ENCODE assay signal across 16 cellular contexts in the genomic region with DNA sequence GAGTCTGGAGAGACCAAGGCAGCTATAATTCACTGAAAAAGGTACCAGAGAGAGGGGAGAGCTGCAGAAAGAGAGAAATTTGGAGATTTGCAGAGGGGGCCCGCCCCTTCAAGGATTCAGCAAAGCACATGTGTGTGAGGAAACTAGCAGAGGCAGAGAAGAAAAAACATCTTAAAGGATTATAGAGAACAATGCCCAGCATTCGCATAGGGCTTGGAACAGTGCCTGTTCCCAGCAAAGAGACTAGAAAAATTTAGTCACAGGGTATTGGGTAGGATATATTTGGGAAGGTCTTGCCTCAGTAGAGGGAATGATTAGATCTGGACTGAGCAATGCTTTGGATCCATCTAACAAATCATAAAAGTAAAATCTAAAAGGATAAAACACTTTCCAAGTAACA. TPM values are rescaled to one million over a fixed set of nuclear protein-coding genes. Genes with fewer than 3 reads are reported as not detected.
DNase-seq lines count a peak whose midpoint lies in the region; ATAC-seq and TF ChIP-seq lines count a peak whose summit lies in the region.
"Had no signal": no experiment of that assay in that cellular context is flagged by ENCODE, and none has a peak within 500 bp of the region (broad histone marks: within the 10 kb centered on the region; RNA-seq: fewer than 3 reads in every experiment).

No MANE protein-coding gene starts in this region.

- H3K27ac Mint-ChIP-seq in H9 (peak overlapping the region in 2 of 3 experiments; percentile 80 to 85; a peak in 5 of 7 replicates), type B pancreatic cell (peak overlapping the region; percentile 30)

- H3K18ac ChIP-seq in H9 (ENCODE audit: insufficient read length, low read depth, low read length) = no peak overlapping the region

- H2BK120ac ChIP-seq in H9 (ENCODE audit: low read depth, low read length, poor library complexity, severe bottlenecking) = no peak overlapping the region

- H2AK5ac ChIP-seq in H9 (ENCODE audit: insufficient read length, low read length) = no peak overlapping the region

- H4K5ac ChIP-seq in H9 (ENCODE audit: insufficient read length, low read depth, low read length) = no peak overlapping the region

- DNase-seq in H9 = no peak
- DNase-seq in adipocyte (ENCODE audit: low read depth) = peak; percentile 9
- peak; percentile 32 for DNase-seq in fibroblast of the aortic adventitia (ENCODE audit: low read depth)
- no peak for DNase-seq in type B pancreatic cell (ENCODE audit: extremely low spot score, unreplicated experiment)
- no peak for DNase-seq in NCI-H446 (lab: John Stamatoyannopoulos, UW)
- no peak for DNase-seq in HUDEP-2 (lab: John Stamatoyannopoulos, UW; ENCODE audit: unreplicated experiment in 76 of 76)
- DNase-seq: DMS53, NCI-H1048, NCI-H146, NCI-H2081 treated with DMSO at 0.1 percent for 48 hours, NCI-H524 treated with DMSO at 0.1 percent for 48 hours, OCI-M1 had no signal

- H3K4me2 ChIP-seq in H9 (ENCODE audit: insufficient read depth, insufficient read length, low read length) = no peak overlapping the region
- H3K4me2 ChIP-seq: BLaER1 treated with 17β-estradiol and CSF1 and Interleukin-3, amounts not matched to agents 10 nM and 100 nM had no signal

- no peak overlapping the region for H2AFZ ChIP-seq in H9 (ENCODE audit: low read length)

- peaks cover 38 to 76% (median 60%) of the 10 kb centered on the region in 3 experiments for H3K36me3 Mint-ChIP-seq in H9 (ENCODE audit: insufficient read depth in 1 of 3, low read depth in 3 of 3)
- H3K36me3 Mint-ChIP-seq in type B pancreatic cell = peaks cover 45% of the 10 kb centered on the region

- H3K4me3 Mint-ChIP-seq in H9 = no peak overlapping the region
- no peak overlapping the region for H3K4me3 Mint-ChIP-seq in type B pancreatic cell

- no peak overlapping the region for H3K14ac ChIP-seq in H9 (ENCODE audit: insufficient read depth, low read length)

- no CpG with 5 or more reads among the region's 2 CpGs for WGBS in H9 (ENCODE audit: extremely low coverage, insufficient read length, low lambda C conversion rate)

- H2BK5ac ChIP-seq in H9 (ENCODE audit: insufficient read length, low read length) = no peak overlapping the region

- no peak for ATAC-seq in HG03139 (IDR thresholded peaks at IDR 0.05; ENCODE audit: unreplicated experiment)
- ATAC-seq: GM12878, K562 had no signal

- H3K4me1 Mint-ChIP-seq in H9 = peaks cover 10 to 15% of the 10 kb centered on the region in 2 experiments
- no peaks in the 10 kb centered on the region for H3K4me1 Mint-ChIP-seq in type B pancreatic cell (ENCODE audit: unreplicated experiment)

- H3K4me3 ChIP-seq in adipocyte (ENCODE audit: low read length) = no peak overlapping the region
- no peak overlapping the region for H3K4me3 ChIP-seq in fibroblast of the aortic adventitia (ENCODE audit: low read depth, low read length)
- H3K4me3 ChIP-seq: BLaER1 treated with 17β-estradiol and CSF1 and Interleukin-3, amounts not matched to agents 10 nM and 100 nM; GM12878; K562 had no signal

- H2BK12ac ChIP-seq in H9 (ENCODE audit: insufficient read length, low read depth, low read length) = no peak overlapping the region

- H3T11ph ChIP-seq in H9 (ENCODE audit: low read length) = no peak overlapping the region

- H3K4me1 ChIP-seq in H9 (ENCODE audit: insufficient read depth, low read length) (no peaks in the 10 kb centered on the region), adipocyte (ENCODE audit: control insufficient read depth, insufficient read depth, low read length) (no peaks in the 10 kb centered on the region)

- H3K9me3 ChIP-seq in H9 (ENCODE audit: control insufficient read depth, low read depth, low read length) = no peaks in the 10 kb centered on the region
- peaks cover 24% of the 10 kb centered on the region for H3K9me3 ChIP-seq in adipocyte (ENCODE audit: control insufficient read depth, low read length)

- H3K9ac ChIP-seq in H9 (ENCODE audit: extremely low read depth, insufficient read length, low read length) = no peak overlapping the region
- no peak overlapping the region for H3K9ac ChIP-seq in adipocyte (ENCODE audit: low read length)
- H3K9ac ChIP-seq: BLaER1 treated with 17β-estradiol and CSF1 and Interleukin-3, amounts not matched to agents 10 nM and 100 nM had no signal

- H2BK15ac ChIP-seq in H9 (ENCODE audit: low read depth, low read length) = no peak overlapping the region

- no peak overlapping the region for H4K91ac ChIP-seq in H9 (ENCODE audit: insufficient read length, low read depth, low read length)

- H3K27me3 Mint-ChIP-seq in H9 (ENCODE audit: low read depth) (no peaks in the 10 kb centered on the region), type B pancreatic cell (no peaks in the 10 kb centered on the region)

- no peak overlapping the region for H2BK20ac ChIP-seq in H9 (ENCODE audit: low read depth, low read length, poor library complexity, severe bottlenecking)

- peaks cover 3% of the 10 kb centered on the region for H3K79me1 ChIP-seq in H9 (ENCODE audit: insufficient read depth, low read depth, low read length, poor library complexity, severe bottlenecking)

- peaks cover 39% of the 10 kb centered on the region for H3K36me3 ChIP-seq in adipocyte (ENCODE audit: control insufficient read depth, insufficient read depth, low read length, severe bottlenecking)

- no peak overlapping the region for H3K56ac ChIP-seq in H9 (ENCODE audit: insufficient read length, low read depth, low read length)

- TF ChIP-seq CTCF in H9 (conservative IDR thresholded peaks at IDR 0.05) = no peak
- TF ChIP-seq CTCF in fibroblast of the aortic adventitia (IDR thresholded peaks at IDR 0.05; ENCODE audit: insufficient read depth, low read length) = no peak
- TF ChIP-seq CTCF in type B pancreatic cell (conservative IDR thresholded peaks at IDR 0.05) = no peak

- H3K23ac ChIP-seq in H9 (ENCODE audit: insufficient read length, low read depth, low read length) = no peak overlapping the region

- no peaks in the 10 kb centered on the region for H4K20me1 ChIP-seq in H9 (ENCODE audit: control insufficient read depth, insufficient read depth, insufficient read length)
- H4K20me1 ChIP-seq: BLaER1 treated with 17β-estradiol and CSF1 and Interleukin-3, amounts not matched to agents 10 nM and 100 nM had no signal

- no peak overlapping the region for H3K4ac ChIP-seq in H9 (ENCODE audit: low read depth, low read length)

- H3K79me2 ChIP-seq in H9 (ENCODE audit: insufficient read depth, low read length) = no peaks in the 10 kb centered on the region

- H4K8ac ChIP-seq in H9 (replicated peaks; ENCODE audit: insufficient read length, low read depth, low read length) = no peak overlapping the region

- H3K27ac ChIP-seq in H9 (ENCODE audit: insufficient read length, low read depth, low read length) = no peak overlapping the region
- H3K27ac ChIP-seq: BLaER1 treated with 17β-estradiol and CSF1 and Interleukin-3, amounts not matched to agents 10 nM and 100 nM had no signal

- H3K27me3 ChIP-seq in H9 (ENCODE audit: insufficient read depth, low read length) (no peaks in the 10 kb centered on the region), adipocyte (replicated peaks; ENCODE audit: control insufficient read depth, insufficient read depth, low read length) (no peaks in the 10 kb centered on the region)
- H3K27me3 ChIP-seq: BLaER1 treated with 17β-estradiol and CSF1 and Interleukin-3, amounts not matched to agents 10 nM and 100 nM had no signal

- H3K9me3 Mint-ChIP-seq in H9 (peaks cover 5 to 10% of the 10 kb centered on the region in 2 experiments), type B pancreatic cell (peaks cover 16% of the 10 kb centered on the region)

- no peaks in the 10 kb centered on the region for H3K23me2 ChIP-seq in H9 (ENCODE audit: insufficient read length, low read depth, low read length, poor library complexity, severe bottlenecking)

RNA-seq across cellular contexts. Expression of a gene that starts 44.0 kb away (rescaled TPM):
- total RNA-seq in H9 (2021) (91.0 and 93.2 TPM in 2 replicates), fibroblast of the aortic adventitia (ENCODE audit: low replicate concordance) (44.6 and 86.9 TPM in 2 replicates), type B pancreatic cell (ENCODE audit: low replicate concordance) (69.7 and 73.8 TPM in 2 replicates)

Comparison
In these comparisons a context has a peak if more than half of its experiments do, and no peak if none do; other contexts are left out.
1. DNase-seq: peak in adipocyte (single experiment) and fibroblast of the aortic adventitia (single experiment); none in H9 (single experiment), type B pancreatic cell (single experiment), NCI-H446 (0 of 2) and HUDEP-2 (0 of 76).